Comparison of ENCODE assay signal across 18 cellular contexts in genomic region chrX:13471269-13471668, GRCh38.
DNase-seq lines count a peak whose midpoint lies in the region; ATAC-seq, FAIRE-seq and TF ChIP-seq lines count a peak whose summit lies in the region.
"Had no signal": no experiment of that assay in that cellular context is flagged by ENCODE, and none has a peak within 500 bp of the region (broad histone marks: within the 10 kb centered on the region; RNA-seq: fewer than 3 reads in every experiment).

No MANE protein-coding gene starts in this region.

- H4K91ac ChIP-seq in mesenchymal stem cell (ENCODE audit: low read length) = no peak overlapping the region

- H3K9me3 ChIP-seq in K562 (replicated peaks; ENCODE audit: control insufficient read depth, insufficient read depth, low read depth, low read length) = no peaks in the 10 kb centered on the region
- H3K9me3 ChIP-seq in mesenchymal stem cell (ENCODE audit: control insufficient read depth, low read length) = no peaks in the 10 kb centered on the region
- no peaks in the 10 kb centered on the region for H3K9me3 ChIP-seq in thyroid gland
- H3K9me3 ChIP-seq: upper lobe of left lung had no signal

- H3K4me1 Mint-ChIP-seq in Calu3 (ENCODE audit: low read depth, unreplicated experiment) = peaks cover 16% of the 10 kb centered on the region

- H3K23ac ChIP-seq in mesenchymal stem cell (ENCODE audit: low read length in 2 of 2) = no peak overlapping the region

- CTCF ChIA-PET in Calu3 (lab: Charles Lee) (no interaction called here), K562 (lab: Yijun Ruan, JAX; ENCODE audit: low intra/inter-chr PET ratio) (no interaction called here)

- H3K4ac ChIP-seq in mesenchymal stem cell (ENCODE audit: low read depth in 1 of 2, low read length in 2 of 2) = no peak overlapping the region

- H3K18ac ChIP-seq in mesenchymal stem cell (ENCODE audit: low read depth in 1 of 2, low read length in 2 of 2) = peak overlapping the region in 1 of 2 experiments; percentile 70

- no peak for FAIRE-seq in K562 (lab: Jason Lieb, UNC)
- FAIRE-seq: G401.6 had no signal

- H2BK120ac ChIP-seq in mesenchymal stem cell (ENCODE audit: low read depth, low read length) = no peak overlapping the region

- ATAC-seq in K562 (peak; percentile 53; the same call in 2 of the 3 replicates), GM18498 (IDR thresholded peaks at IDR 0.05; ENCODE audit: unreplicated experiment) (no peak), HG02623 (IDR thresholded peaks at IDR 0.05; ENCODE audit: unreplicated experiment) (no peak)
- ATAC-seq: foreskin keratinocyte; left colon; stimulated activated naive CD8-positive, alpha-beta T cell treated with anti-CD3 and anti-CD28 coated beads, Interleukin-15, Interleukin-2, amounts not matched to agents 100 U/mL and 50 U/mL, for 24 hours had no signal

- no peak overlapping the region for H3K4me3 Mint-ChIP-seq in Calu3 (ENCODE audit: low read depth, unreplicated experiment)
- H3K4me3 Mint-ChIP-seq: activated naive CD4-positive, alpha-beta T cell treated with anti-CD3 and anti-CD28 coated beads, Interleukin-2, amount 10 ng/mL, durations not matched to agents 7 days and 5 days had no signal

- H3K27ac Mint-ChIP-seq in Calu3 (ENCODE audit: unreplicated experiment) = peak overlapping the region; percentile 86
- H3K27ac Mint-ChIP-seq: activated naive CD4-positive, alpha-beta T cell treated with anti-CD3 and anti-CD28 coated beads, Interleukin-2, amount 10 ng/mL, durations not matched to agents 7 days and 5 days had no signal

- POLR2A ChIA-PET in K562 (lab: Yijun Ruan, JAX) = no interaction called here

- intact Hi-C loops in Calu3 (cut with micrococcal nuclease; ENCODE audit: unreplicated experiment) = no loop called here
- intact Hi-C loops in K562 (cut with micrococcal nuclease) = no loop called here
- intact Hi-C loops in thyroid gland (cut with DNase I) = no loop called here

- no peaks in the 10 kb centered on the region for H3K27me3 Mint-ChIP-seq in Calu3 (ENCODE audit: unreplicated experiment)
- H3K27me3 Mint-ChIP-seq: activated naive CD4-positive, alpha-beta T cell treated with anti-CD3 and anti-CD28 coated beads, Interleukin-2, amount 10 ng/mL, durations not matched to agents 7 days and 5 days had no signal

- H3K9me3 Mint-ChIP-seq in Calu3 (ENCODE audit: low read depth, unreplicated experiment) = no peaks in the 10 kb centered on the region

- peak overlapping the region in 1 of 2 experiments; percentile 2 for H2BK12ac ChIP-seq in mesenchymal stem cell (ENCODE audit: low read length in 2 of 2)

- H2AK5ac ChIP-seq in mesenchymal stem cell (ENCODE audit: low read length, severe bottlenecking) = no peak overlapping the region

- peak overlapping the region; percentile 0 for H4K8ac ChIP-seq in mesenchymal stem cell (ENCODE audit: low read length)

- in situ Hi-C loops in K562 (cut with MboI) = no loop called here

- H3K14ac ChIP-seq in mesenchymal stem cell (ENCODE audit: low read length in 2 of 2) = no peak overlapping the region

- no peaks in the 10 kb centered on the region for H3K9me1 ChIP-seq in K562 (ENCODE audit: control insufficient read depth, insufficient read depth, low read length)

- no TSS peak for BruUV-seq in Calu3 (replicated peaks; lab: Mats Ljungman, UMichigan)
- BruUV-seq in K562 (replicated peaks; lab: Mats Ljungman, UMichigan) = no TSS peak

- H2AFZ ChIP-seq in K562 (ENCODE audit: low read depth, low read length) = no peak overlapping the region
- no peak overlapping the region for H2AFZ ChIP-seq in mesenchymal stem cell (ENCODE audit: low read depth, low read length)

- DNase-seq in Calu3 (no peak), M059J (ENCODE audit: low read depth) (peak; percentile 30), K562 (ENCODE audit: extremely low read depth in 1 of 4, low spot score in 3 of 4) (peak in 1 of 4 experiments; percentile 4), mesenchymal stem cell (no peak), thyroid gland (no peak), hepatic stellate cell (ENCODE audit: low spot score) (no peak)
- DNase-seq: activated CD4-positive, alpha-beta T cell treated with anti-CD3 and anti-CD28 coated beads, Interleukin-2, amount 50 U/mL, for 48 hours; activated naive CD4-positive, alpha-beta T cell treated with anti-CD3 and anti-CD28 coated beads, Interleukin-2, amount 10 ng/mL, durations not matched to agents 7 days and 5 days; foreskin keratinocyte; Kasumi-1; left colon; NCI-H345; stimulated activated naive CD8-positive, alpha-beta T cell treated with anti-CD3 and anti-CD28 coated beads, Interleukin-15, Interleukin-2, amounts not matched to agents 100 U/mL and 50 U/mL, for 24 hours; upper lobe of left lung had no signal

- no peak for TF ChIP-seq POLR2A in K562 (conservative IDR thresholded peaks at IDR 0.05)
- no peak for TF ChIP-seq POLR2A in thyroid gland (IDR thresholded peaks at IDR 0.05)

- H3K4me3 ChIP-seq in K562 (no peak overlapping the region), mesenchymal stem cell (ENCODE audit: insufficient read depth in 1 of 2, low read depth in 1 of 2, low read length in 2 of 2) (no peak overlapping the region), thyroid gland (replicated peaks in 1 of 3) (no peak overlapping the region)
- H3K4me3 ChIP-seq: coronary artery, upper lobe of left lung had no signal

- TF ChIP-seq RAD21 in K562 (CRISPR knock-in tag; conservative IDR thresholded peaks at IDR 0.05 in 1 of 2, IDR thresholded peaks at IDR 0.05 in 1 of 2) = no peak

- H2BK15ac ChIP-seq in mesenchymal stem cell (ENCODE audit: low read depth, poor library complexity, severe bottlenecking) = no peak overlapping the region

- no peaks in the 10 kb centered on the region for H3K36me3 ChIP-seq in K562 (ENCODE audit: control insufficient read depth, insufficient read depth, low read length)
- no peaks in the 10 kb centered on the region for H3K36me3 ChIP-seq in mesenchymal stem cell (ENCODE audit: control insufficient read depth in 1 of 2, insufficient read depth in 2 of 2, low read depth in 1 of 2, low read length in 2 of 2)
- no peaks in the 10 kb centered on the region for H3K36me3 ChIP-seq in thyroid gland
- H3K36me3 ChIP-seq: upper lobe of left lung had no signal

- peaks cover under 1 to 2% of the 10 kb centered on the region in 2 experiments; a peak in 2 of 5 replicates for H3K27me3 ChIP-seq in K562 (ENCODE audit: control insufficient read depth in 2 of 2, insufficient read depth in 2 of 2, low read length in 2 of 2)
- H3K27me3 ChIP-seq in mesenchymal stem cell (ENCODE audit: control insufficient read depth in 1 of 2, insufficient read depth in 1 of 2, low read length in 2 of 2) = peaks cover 0 to 7% of the 10 kb centered on the region in 2 experiments
- no peaks in the 10 kb centered on the region for H3K27me3 ChIP-seq in thyroid gland
- H3K27me3 ChIP-seq: foreskin keratinocyte, upper lobe of left lung had no signal

- H3K27ac ChIP-seq in K562 (ENCODE audit: extremely low read depth, low read depth, low read length) (no peak overlapping the region), mesenchymal stem cell (ENCODE audit: low read length, poor library complexity, severe bottlenecking) (no peak overlapping the region), thyroid gland (no peak overlapping the region)
- H3K27ac ChIP-seq: coronary artery, foreskin keratinocyte, upper lobe of left lung had no signal

- H3K79me1 ChIP-seq in mesenchymal stem cell (replicated peaks; ENCODE audit: low read length, poor library complexity, severe bottlenecking) = no peaks in the 10 kb centered on the region

- no peaks in the 10 kb centered on the region for H4K20me1 ChIP-seq in K562 (replicated peaks; ENCODE audit: control insufficient read depth, insufficient read depth, low read length)

- H3K4me1 ChIP-seq in K562 (replicated peaks in 1 of 2; ENCODE audit: control insufficient read depth in 2 of 2, insufficient read depth in 2 of 2, low read length in 2 of 2) (no peaks in the 10 kb centered on the region; a peak in 2 of 5 replicates), mesenchymal stem cell (ENCODE audit: control insufficient read depth, insufficient read depth, low read depth, low read length) (peaks cover 3% of the 10 kb centered on the region), thyroid gland (peaks cover 0 to 8% of the 10 kb centered on the region in 2 donors)
- H3K4me1 ChIP-seq: foreskin keratinocyte had no signal

- H2BK5ac ChIP-seq in mesenchymal stem cell (ENCODE audit: low read depth, low read length, poor library complexity, severe bottlenecking) = no peak overlapping the region

- H3K79me2 ChIP-seq in K562 (ENCODE audit: control insufficient read depth, insufficient read depth, low read length) = no peaks in the 10 kb centered on the region

- no peaks in the 10 kb centered on the region for H3K36me3 Mint-ChIP-seq in Calu3 (ENCODE audit: insufficient read depth, unreplicated experiment)

- no peak overlapping the region for H3K4me2 ChIP-seq in K562 (ENCODE audit: insufficient read depth, low read length)
- no peak overlapping the region for H3K4me2 ChIP-seq in mesenchymal stem cell (ENCODE audit: low read length, poor library complexity, severe bottlenecking)

- WGBS in K562 (ENCODE audit: insufficient coverage, low coverage, missing lambda C conversion rate) = 13% methylated on average over 2 of the region's 3 CpGs
- 91% methylated on average over 3 of the region's 3 CpGs for whole genome bisulfite sequencing in mesenchymal stem cell
- WGBS in thyroid gland, 2 donors = 96% methylated on average over 3 of the region's 3 CpGs

- H3K9ac ChIP-seq in K562 (ENCODE audit: insufficient read depth in 1 of 2, low read depth in 2 of 2, low read length in 2 of 2) = no peak overlapping the region; a peak in 1 of 4 replicates
- peak overlapping the region; percentile 57 for H3K9ac ChIP-seq in mesenchymal stem cell (ENCODE audit: low read length)

- TF ChIP-seq EP300 in K562 (IDR thresholded peaks at IDR 0.05; ENCODE audit: low read length) = no peak

- TF ChIP-seq CTCF in Calu3 (IDR thresholded peaks at IDR 0.05; ENCODE audit: unreplicated experiment) (no peak), K562 (IDR thresholded peaks at IDR 0.05 in 2 of 3, conservative IDR thresholded peaks at IDR 0.05 in 1 of 3; ENCODE audit: insufficient read depth in 2 of 3, low read depth in 1 of 3, low read length in 3 of 3) (no peak), thyroid gland (IDR thresholded peaks at IDR 0.05) (no peak)

TF ChIP-seq in K562, 482 proteins besides CTCF, POLR2A, EP300 and RAD21 (continues in another document):
- TF ChIP-seq JUN (IDR thresholded peaks at IDR 0.05; ENCODE audit: borderline replicate concordance, low read depth, low read length) = no peak
- TF ChIP-seq JUN (CRISPR knock-in tag; IDR thresholded peaks at IDR 0.05; ENCODE audit: borderline replicate concordance) = no peak
- no peak for TF ChIP-seq ZNF444 (CRISPR knock-in tag; IDR thresholded peaks at IDR 0.05)
- TF ChIP-seq CGGBP1 (CRISPR knock-in tag; IDR thresholded peaks at IDR 0.05) = no peak
- TF ChIP-seq HCFC1 (IDR thresholded peaks at IDR 0.05; ENCODE audit: low read depth, low read length) = no peak
- TF ChIP-seq OTX1 (CRISPR knock-in tag; IDR thresholded peaks at IDR 0.05) = no peak
- no peak for TF ChIP-seq PHF20 (IDR thresholded peaks at IDR 0.05; ENCODE audit: partially characterized antibody)
- TF ChIP-seq CEBPB (tag; IDR thresholded peaks at IDR 0.05) = no peak
